24 cellular contexts compared by ENCODE assay signal in genomic region chr6:84641076-84641475, GRCh38.
"Had no signal": no experiment of that assay in that cellular context is flagged by ENCODE, and none has a peak within 500 bp of the region (broad histone marks: within the 10 kb centered on the region; RNA-seq: fewer than 3 reads in every experiment).

No MANE protein-coding gene starts in this region.

- H3K27me3 Mint-ChIP-seq: central memory CD8-positive, alpha-beta T cell; T-helper 17 cell had no signal

- H3K27me3 ChIP-seq: brain microvascular endothelial cell, colonic mucosa, hepatocyte, right lobe of liver, stomach, testis had no signal

- DNase-seq: activated CD4-positive, alpha-beta T cell treated with anti-CD3 and anti-CD28 coated beads, Interleukin-2, amount 50 U/mL, for 1 hour; activated CD4-positive, CD25-positive, alpha-beta regulatory T cell treated with anti-CD3 and anti-CD28 coated beads, Interleukin-2, amount 50 U/mL, for 72 hours; activated CD8-positive, alpha-beta memory T cell treated with anti-CD3 and anti-CD28 coated beads, Interleukin-2, amount 50 U/mL, for 4 hours; activated naive CD4-positive, alpha-beta T cell treated with anti-CD3 and anti-CD28 coated beads for 36 hours; activated T-cell treated with anti-CD3 and anti-CD28 coated beads, Interleukin-2, amount 50 U/mL, for 4 hours; anterior cingulate cortex; brain microvascular endothelial cell; colonic mucosa; erythroblast; left cardiac atrium; right lobe of liver; small intestine; stimulated activated CD4-positive, alpha-beta T cell treated with anti-CD3 and anti-CD28 coated beads, Interleukin-4, amount 100 ng/mL, for 24 hours; stomach; T-helper 17 cell; testis had no signal

- H3K4me1 Mint-ChIP-seq: central memory CD8-positive, alpha-beta T cell; stimulated activated effector memory CD8-positive, alpha-beta T cell treated with anti-CD3 and anti-CD28 coated beads, Interleukin-12 subunit alpha, Interleukin-12 subunit beta, amount 100 ng/mL, for 72 hours; T-helper 17 cell had no signal

- H3K4me3 ChIP-seq: colonic mucosa, hepatocyte, lung, prostate gland, right lobe of liver, stomach, testis had no signal

- H3K36me3 Mint-ChIP-seq: mesothelial cell of epicardium; stimulated activated effector memory CD8-positive, alpha-beta T cell treated with anti-CD3 and anti-CD28 coated beads, Interleukin-12 subunit alpha, Interleukin-12 subunit beta, amount 100 ng/mL, for 72 hours; type B pancreatic cell had no signal

- H3K79me2 ChIP-seq: hepatocyte had no signal

- H3K4me1 ChIP-seq: colonic mucosa, prostate gland, right lobe of liver, stomach, testis had no signal

- H3K4me3 Mint-ChIP-seq: activated naive CD4-positive, alpha-beta T cell treated with anti-CD3 and anti-CD28 coated beads for 36 hours; activated T-cell treated with anti-CD3 and anti-CD28 coated beads, Interleukin-2, amount 50 U/mL, for 4 hours; central memory CD8-positive, alpha-beta T cell; mesothelial cell of epicardium; stimulated activated effector memory CD8-positive, alpha-beta T cell treated with anti-CD3 and anti-CD28 coated beads, Interleukin-12 subunit alpha, Interleukin-12 subunit beta, amount 100 ng/mL, for 72 hours; T-helper 17 cell; type B pancreatic cell had no signal

- H3K27ac Mint-ChIP-seq: activated naive CD4-positive, alpha-beta T cell treated with anti-CD3 and anti-CD28 coated beads for 36 hours; mesothelial cell of epicardium; stimulated activated effector memory CD8-positive, alpha-beta T cell treated with anti-CD3 and anti-CD28 coated beads, Interleukin-12 subunit alpha, Interleukin-12 subunit beta, amount 100 ng/mL, for 72 hours; T-helper 17 cell; type B pancreatic cell had no signal

- H2AFZ ChIP-seq: hepatocyte had no signal

- H3K9me3 ChIP-seq: colonic mucosa, prostate gland, right lobe of liver, stomach, testis had no signal

- ATAC-seq: activated T-cell treated with anti-CD3 and anti-CD28 coated beads, Interleukin-2, amount 50 U/mL, for 4 hours; right lobe of liver; stimulated activated effector memory CD8-positive, alpha-beta T cell treated with anti-CD3 and anti-CD28 coated beads, Interleukin-12 subunit alpha, Interleukin-12 subunit beta, amount 100 ng/mL, for 72 hours; T-helper 17 cell had no signal

- H3K9me3 Mint-ChIP-seq: type B pancreatic cell had no signal

- H3K4me2 ChIP-seq: hepatocyte had no signal

- H3K27ac ChIP-seq: brain microvascular endothelial cell, colonic mucosa, hepatocyte, prostate gland, right lobe of liver, stomach, testis, VCaP had no signal

- H3K36me3 ChIP-seq: brain microvascular endothelial cell, colonic mucosa, prostate gland, right lobe of liver, stomach had no signal
